ENCODE assay signal across 1 cellular context in the genomic region with DNA sequence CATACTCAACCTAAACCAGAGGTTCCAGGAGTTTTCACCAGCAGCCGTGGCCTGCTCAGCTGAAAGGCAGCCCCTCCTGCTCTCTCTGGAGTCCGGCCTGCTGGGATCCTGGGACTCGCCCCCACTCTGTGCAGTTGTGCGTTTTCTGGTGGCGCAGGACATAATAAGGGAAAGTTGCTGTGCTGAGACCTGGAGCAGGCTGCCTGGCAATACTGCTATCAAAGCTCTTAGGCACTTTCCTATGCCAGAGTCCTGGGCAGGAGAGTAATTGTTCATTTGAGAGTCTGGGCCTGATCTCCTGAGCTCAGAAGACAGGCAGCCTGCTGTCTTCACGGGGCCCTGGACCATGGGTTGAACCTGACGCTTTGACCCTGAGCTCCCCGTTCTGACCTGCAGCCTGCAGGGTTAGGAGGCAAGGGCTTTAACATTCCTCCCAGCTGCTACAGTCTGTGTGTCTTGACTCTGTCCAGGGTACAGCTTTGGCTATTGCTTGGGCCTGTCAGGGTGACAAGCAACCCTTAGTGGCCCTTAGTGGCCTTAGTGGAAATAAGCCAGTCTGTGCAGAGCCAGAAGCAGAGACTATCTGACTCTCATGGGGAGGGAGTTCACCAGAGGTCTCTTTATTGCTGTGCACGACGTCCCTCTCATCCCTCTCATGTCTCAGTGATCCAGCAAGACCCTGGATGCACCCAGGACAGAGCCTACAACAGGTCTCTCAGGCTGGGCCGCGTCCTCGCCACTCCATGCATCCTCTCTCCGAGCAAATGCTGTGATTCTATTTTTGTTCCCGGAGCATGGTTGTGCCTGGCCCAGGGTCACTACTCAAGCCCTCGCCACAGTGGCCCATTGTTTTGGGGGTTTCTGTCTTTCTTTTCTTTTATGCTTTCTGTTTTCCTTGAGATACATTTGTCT.
TF ChIP-seq lines count a peak whose summit lies in the region.

No MANE protein-coding gene starts in this region.

TF ChIP-seq in H1, 55 proteins besides CTCF, POLR2A, EP300 and RAD21:
- TF ChIP-seq SIN3A (conservative IDR thresholded peaks at IDR 0.05 in 1 of 2, IDR thresholded peaks at IDR 0.05 in 1 of 2; ENCODE audit: low read depth in 1 of 2, low read length in 2 of 2) = no peak
- TF ChIP-seq SP4 (IDR thresholded peaks at IDR 0.05; ENCODE audit: low read length) = no peak
- no peak for TF ChIP-seq HDAC2 (IDR thresholded peaks at IDR 0.05; ENCODE audit: borderline replicate concordance in 1 of 2, low read depth in 2 of 2, low read length in 2 of 2)
- no peak for TF ChIP-seq SIX5 (IDR thresholded peaks at IDR 0.05; ENCODE audit: low read depth, low read length)
- TF ChIP-seq ZNF274 (IDR thresholded peaks at IDR 0.05; ENCODE audit: borderline replicate concordance, extremely low read depth, low read length) = no peak
- TF ChIP-seq, protein P1, sequence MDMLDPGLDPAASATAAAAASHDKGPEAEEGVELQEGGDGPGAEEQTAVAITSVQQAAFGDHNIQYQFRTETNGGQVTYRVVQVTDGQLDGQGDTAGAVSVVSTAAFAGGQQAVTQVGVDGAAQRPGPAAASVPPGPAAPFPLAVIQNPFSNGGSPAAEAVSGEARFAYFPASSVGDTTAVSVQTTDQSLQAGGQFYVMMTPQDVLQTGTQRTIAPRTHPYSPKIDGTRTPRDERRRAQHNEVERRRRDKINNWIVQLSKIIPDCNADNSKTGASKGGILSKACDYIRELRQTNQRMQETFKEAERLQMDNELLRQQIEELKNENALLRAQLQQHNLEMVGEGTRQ (IDR thresholded peaks at IDR 0.05; ENCODE audit: low read length) = no peak
- no peak for TF ChIP-seq SUZ12 (IDR thresholded peaks at IDR 0.05; ENCODE audit: low read length)
- TF ChIP-seq EGR1 (IDR thresholded peaks at IDR 0.05; ENCODE audit: borderline replicate concordance, low read depth, low read length) = no peak
- TF ChIP-seq RXRA (IDR thresholded peaks at IDR 0.05; ENCODE audit: insufficient read depth, low read depth, low read length) = no peak
